15 cellular contexts compared by ENCODE assay signal in genomic region chr2:205800257-205800656, GRCh38.
"Had no signal": no experiment of that assay in that cellular context is flagged by ENCODE, and none has a peak within 500 bp of the region (broad histone marks: within the 10 kb centered on the region; RNA-seq: fewer than 3 reads in every experiment).

No MANE protein-coding gene starts in this region.

- DNase-seq: activated B cell treated with CpG ODN at 0.5 μM for 24 hours; activated CD4-positive, alpha-beta T cell treated with anti-CD3 and anti-CD28 coated beads, Interleukin-2, amount 10 ng/mL, durations not matched to agents 24 days and 14 days; activated CD8-positive, alpha-beta memory T cell treated with anti-CD3 and anti-CD28 coated beads for 24 hours; amniotic stem cell; hippocampal formation; midbrain; naive thymus-derived CD4-positive, alpha-beta T cell; stimulated activated CD4-positive, alpha-beta T cell treated with anti-CD3 and anti-CD28 coated beads, Interleukin-2, amount 100 ng/mL, for 48 hours; stimulated activated naive CD8-positive, alpha-beta T cell treated with anti-CD3 and anti-CD28 coated beads, Interleukin-15, Interleukin-2, amounts not matched to agents 100 U/mL and 50 U/mL, for 24 hours; T-cell; testis had no signal

- H3K27me3 ChIP-seq: body of pancreas, testis had no signal

- H3K27ac ChIP-seq: body of pancreas, neutrophil, testis had no signal

- H3K4me3 ChIP-seq: body of pancreas, testis had no signal

- H3K4me1 ChIP-seq: testis had no signal

- ATAC-seq: activated naive CD4-positive, alpha-beta T cell treated with anti-CD3 and anti-CD28 coated beads, Interleukin-2, amount 50 U/mL, for 72 hours; activated T-helper 17 cell treated with anti-CD3 and anti-CD28 coated beads, Interleukin-2, amount 50 U/mL, for 72 hours; naive thymus-derived CD4-positive, alpha-beta T cell; stimulated activated naive CD8-positive, alpha-beta T cell treated with anti-CD3 and anti-CD28 coated beads, Interleukin-15, Interleukin-2, amounts not matched to agents 100 U/mL and 50 U/mL, for 24 hours; T-cell had no signal

- H3K9me3 ChIP-seq: body of pancreas, neutrophil, testis had no signal

- H3K36me3 ChIP-seq: neutrophil had no signal
